9 cellular contexts compared by ENCODE assay signal in the genomic region with DNA sequence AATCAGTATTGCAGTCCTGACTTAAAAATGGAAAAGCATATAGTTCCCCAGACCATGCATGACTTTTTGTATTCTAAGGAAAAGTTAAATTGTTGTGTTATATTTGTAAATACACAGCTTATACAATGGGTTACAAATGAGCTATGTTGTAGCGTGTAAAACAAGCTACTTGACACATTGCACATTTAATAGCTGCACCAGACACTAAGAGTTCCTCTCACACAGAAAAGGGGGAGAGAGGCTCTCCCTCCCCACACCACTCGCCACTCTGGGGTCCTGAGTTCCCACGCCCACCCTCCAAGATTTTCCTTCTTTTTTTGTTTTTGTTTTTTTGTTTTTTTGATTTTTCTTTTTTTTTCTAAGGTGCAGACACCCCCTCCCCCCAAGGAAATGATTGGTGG. TPM values are rescaled to one million over a fixed set of nuclear protein-coding genes. Genes with fewer than 3 reads are reported as not detected.
DNase-seq lines count a peak whose midpoint lies in the region; ATAC-seq and TF ChIP-seq lines count a peak whose summit lies in the region.
"Had no signal": no experiment of that assay in that cellular context is flagged by ENCODE, and none has a peak within 500 bp of the region (broad histone marks: within the 10 kb centered on the region; RNA-seq: fewer than 3 reads in every experiment).

No MANE protein-coding gene starts in this region.

- peak overlapping the region; percentile 4 for H3K4me3 ChIP-seq in fibroblast of villous mesenchyme (ENCODE audit: low read depth, low read length)
- peak overlapping the region; percentile 83 to 94 (median 90) for H3K4me3 ChIP-seq in gastrocnemius medialis

- TF ChIP-seq CTCF in fibroblast of villous mesenchyme (IDR thresholded peaks at IDR 0.05; ENCODE audit: insufficient read depth, low read depth, low read length) (no peak), gastrocnemius medialis (IDR thresholded peaks at IDR 0.05 in 4 of 5, conservative IDR thresholded peaks at IDR 0.05 in 1 of 5) (no peak)

- no peaks in the 10 kb centered on the region for H3K27me3 ChIP-seq in gastrocnemius medialis

- H3K27ac ChIP-seq in gastrocnemius medialis, result peak overlapping the region; percentile 97 to 100 (median 98)

- H3K9me3 ChIP-seq in gastrocnemius medialis, result no peaks in the 10 kb centered on the region

- DNase-seq in G401 (ENCODE audit: low spot score), result peak; percentile 19
- peak; percentile 42 for DNase-seq in activated CD8-positive, alpha-beta memory T cell treated with anti-CD3 and anti-CD28 coated beads, Interleukin-2, amount 50 U/mL, for 48 hours
- no peak for DNase-seq in fibroblast of villous mesenchyme (ENCODE audit: low read depth)
- DNase-seq in gastrocnemius medialis, result no peak
- no peak for DNase-seq in H4 (ENCODE audit: low spot score)
- no peak for DNase-seq in GM03348 (ENCODE audit: low spot score)
- no peak for DNase-seq in NCI-H774 (lab: John Stamatoyannopoulos, UW)
- DNase-seq: left ventricle myocardium superior had no signal

- TF ChIP-seq POLR2A in gastrocnemius medialis (IDR thresholded peaks at IDR 0.05), result no peak

- ATAC-seq in gastrocnemius medialis (no peak), GM18868 (IDR thresholded peaks at IDR 0.05; ENCODE audit: unreplicated experiment) (no peak)
- ATAC-seq: left ventricle myocardium superior had no signal

- in situ Hi-C loops in G401 (cut with HindIII; ENCODE audit: low sequenced_read_pairs), result no loop called here
- in situ Hi-C loops in gastrocnemius medialis (cut with MboI; ENCODE audit: low sequenced_read_pairs in 4 of 4), result loop anchor here in 3 of 4 donors (10.0 to 25.0 kb wide), 3 partner anchors 314 to 984 kb away; no protein-coding TSS in a partner anchor

- intact Hi-C loops in gastrocnemius medialis (cut with DNase I; ENCODE audit: low total_unique reads), result loop anchor here (5.0 to 10.0 kb wide), 2 partner anchors 154 to 541 kb away; no protein-coding TSS in a partner anchor

- peaks cover 0 to 56% of the 10 kb centered on the region in 2 donors for H3K36me3 ChIP-seq in gastrocnemius medialis

- peaks cover 69 to 77% of the 10 kb centered on the region in 2 donors for H3K4me1 ChIP-seq in gastrocnemius medialis

RNA-seq across cellular contexts. Expression of gene KLF6, which starts 6.3 kb away (rescaled TPM):
- total RNA-seq in G401 (2014; rRNA removed; shearing (Covaris generic)), result 25.8 and 35.8 TPM in 2 replicates
- 37.6 and 51.5 TPM in 2 replicates for total RNA-seq in fibroblast of villous mesenchyme
- total RNA-seq in gastrocnemius medialis, result 10 to 100 TPM; 23.3 to 84.7 (median 49.8) TPM
- total RNA-seq in H4 (2014; rRNA removed; shearing (Covaris generic)), result 2.9 and 3.9 TPM in 2 replicates

Comparison
In these comparisons a context has a peak if more than half of its experiments do, and no peak if none do; other contexts are left out.
1. DNase-seq: peak in G401 (single experiment) and activated CD8-positive, alpha-beta memory T cell treated with anti-CD3 and anti-CD28 coated beads, Interleukin-2, amount 50 U/mL, for 48 hours (single experiment); none in fibroblast of villous mesenchyme (single experiment), gastrocnemius medialis (0 of 2), H4 (single experiment), GM03348 (single experiment) and NCI-H774 (single experiment).